Comparison of ENCODE assay signal across 29 cellular contexts in the genomic region with DNA sequence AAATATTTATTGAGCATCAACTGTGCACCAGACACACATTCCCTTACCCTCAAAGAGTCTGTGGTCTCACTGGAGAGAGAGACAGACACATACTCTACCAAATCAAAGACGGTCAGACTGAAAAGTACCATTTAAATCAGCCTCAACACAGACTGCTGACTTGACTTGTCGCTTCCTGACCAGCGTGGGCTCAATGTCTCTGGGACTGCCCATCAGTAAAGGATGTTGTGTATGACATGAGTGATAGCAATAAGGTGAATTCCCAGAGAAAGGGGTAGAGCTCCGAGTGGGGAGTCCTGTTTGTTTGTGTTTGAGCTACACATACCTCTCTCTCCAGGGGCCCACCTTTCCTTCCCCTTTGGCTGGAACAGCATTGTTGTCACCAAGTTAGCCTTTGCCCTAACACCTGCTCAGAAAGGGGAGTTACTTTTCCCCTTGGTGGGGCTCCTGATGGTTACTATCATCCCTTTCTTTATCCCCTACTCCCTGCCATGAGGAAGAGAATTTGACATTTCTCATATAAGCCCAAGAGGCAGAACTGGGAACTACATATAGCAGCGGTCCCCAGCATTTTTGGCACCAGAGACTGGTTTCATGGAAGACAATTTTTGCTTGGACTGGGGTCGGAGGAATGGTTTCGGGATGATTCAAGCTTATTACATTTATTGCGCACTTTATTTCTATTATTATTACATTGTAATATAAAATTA. TPM values are rescaled to one million over a fixed set of nuclear protein-coding genes. Genes with fewer than 3 reads are reported as not detected.
DNase-seq lines count a peak whose midpoint lies in the region; ATAC-seq and TF ChIP-seq lines count a peak whose summit lies in the region.
"Had no signal": no experiment of that assay in that cellular context is flagged by ENCODE, and none has a peak within 500 bp of the region (broad histone marks: within the 10 kb centered on the region; RNA-seq: fewer than 3 reads in every experiment).

No MANE protein-coding gene starts in this region.

- H3K4me3 ChIP-seq in fibroblast of villous mesenchyme (ENCODE audit: low read depth, low read length) = no peak overlapping the region
- H3K4me3 ChIP-seq: esophagus squamous epithelium, GM12878, pancreas, transverse colon had no signal

- H3K4me3 Mint-ChIP-seq in stimulated activated effector memory CD8-positive, alpha-beta T cell treated with anti-CD3 and anti-CD28 coated beads, Interleukin-12 subunit alpha, Interleukin-12 subunit beta, amount 100 ng/mL, for 72 hours = no peak overlapping the region
- H3K4me3 Mint-ChIP-seq in activated CD8-positive, alpha-beta T cell treated with anti-CD3 and anti-CD28 coated beads for 36 hours = no peak overlapping the region
- H3K4me3 Mint-ChIP-seq: central memory CD8-positive, alpha-beta T cell; immature natural killer cell; stimulated activated naive CD8-positive, alpha-beta T cell treated with anti-CD3 and anti-CD28 coated beads, Interleukin-15, Interleukin-2, amounts not matched to agents 100 ng/mL and 50 ng/mL, for 24 hours had no signal

- peak; percentile 27 for TF ChIP-seq CTCF in fibroblast of villous mesenchyme (IDR thresholded peaks at IDR 0.05; ENCODE audit: insufficient read depth, low read depth, low read length)
- no peak for TF ChIP-seq CTCF in activated CD8-positive, alpha-beta T cell treated with anti-CD3 and anti-CD28 coated beads for 36 hours (IDR thresholded peaks at IDR 0.05)

- CTCF ChIA-PET in activated CD8-positive, alpha-beta T cell treated with anti-CD3 and anti-CD28 coated beads for 36 hours (lab: Charles Lee) = interaction anchor here (1.0 to 3.3 kb wide), 4 partner anchors 12 to 125 kb away, joined by 3 to 13 read pairs (median 4); no protein-coding TSS in a partner anchor

- DNase-seq in DMS 273 (lab: John Stamatoyannopoulos, UW; ENCODE audit: unreplicated experiment) (peak; percentile 32), DMS 273 treated with DMSO at 0.1 percent for 48 hours (lab: John Stamatoyannopoulos, UW) (no peak), SK-MEL-5 (ENCODE audit: low read depth, low spot score) (peak; percentile 39), fibroblast of villous mesenchyme (ENCODE audit: low read depth) (no peak), T-helper 9 cell (no peak), Right ventricle myocardium inferior (ENCODE audit: missing footprints) (no peak)
- peak in 1 of 2 donors; percentile 47 for DNase-seq in stimulated activated effector memory CD8-positive, alpha-beta T cell treated with anti-CD3 and anti-CD28 coated beads, Interleukin-12 subunit alpha, Interleukin-12 subunit beta, amount 100 ng/mL, for 72 hours (ENCODE audit: low spot score in 2 of 2)
- DNase-seq in activated CD8-positive, alpha-beta T cell treated with anti-CD3 and anti-CD28 coated beads for 36 hours = no peak
- DNase-seq: activated CD4-positive, alpha-beta T cell treated with anti-CD3 and anti-CD28 coated beads, Interleukin-2, amount 50 U/mL, for 1 hour; activated CD8-positive, alpha-beta memory T cell treated with anti-CD3 and anti-CD28 coated beads, Interleukin-2, amount 50 U/mL, for 48 hours; activated gamma-delta T cell; amniotic stem cell; BE2C; esophagus squamous epithelium; head of caudate nucleus; KG1; NCI-H1048; NCI-H2029 treated with DMSO at 0.1 percent for 48 hours; NCI-H510A; pancreas; Right ventricle myocardium superior; stimulated activated CD4-positive, alpha-beta T cell treated with anti-CD3 and anti-CD28 coated beads, Interleukin-1b, Interleukin-23, amount 100 ng/mL, for 48 hours; T-helper 1 cell; transverse colon had no signal

- in situ Hi-C loops in SK-MEL-5 (cut with HindIII; ENCODE audit: low pct_unique_long_range_greater_than_20kb, low sequenced_read_pairs) = loop anchor here (10.0 kb wide), 1 partner anchor 99 kb away; no protein-coding TSS in a partner anchor

- H3K9me3 Mint-ChIP-seq in stimulated activated effector memory CD8-positive, alpha-beta T cell treated with anti-CD3 and anti-CD28 coated beads, Interleukin-12 subunit alpha, Interleukin-12 subunit beta, amount 100 ng/mL, for 72 hours = no peaks in the 10 kb centered on the region
- H3K9me3 Mint-ChIP-seq in activated CD8-positive, alpha-beta T cell treated with anti-CD3 and anti-CD28 coated beads for 36 hours = peaks cover 12% of the 10 kb centered on the region
- H3K9me3 Mint-ChIP-seq: central memory CD8-positive, alpha-beta T cell; immature natural killer cell had no signal

- intact Hi-C loops in Right ventricle myocardium inferior (cut with DNase I) = no loop called here
- intact Hi-C loops in activated CD8-positive, alpha-beta T cell treated with anti-CD3 and anti-CD28 coated beads for 36 hours (cut with micrococcal nuclease) = no loop called here

- H3K4me1 Mint-ChIP-seq in stimulated activated effector memory CD8-positive, alpha-beta T cell treated with anti-CD3 and anti-CD28 coated beads, Interleukin-12 subunit alpha, Interleukin-12 subunit beta, amount 100 ng/mL, for 72 hours = peaks cover 33% of the 10 kb centered on the region
- peaks cover 26% of the 10 kb centered on the region for H3K4me1 Mint-ChIP-seq in activated CD8-positive, alpha-beta T cell treated with anti-CD3 and anti-CD28 coated beads for 36 hours (ENCODE audit: low read depth)

- H3K27me3 Mint-ChIP-seq in activated CD8-positive, alpha-beta T cell treated with anti-CD3 and anti-CD28 coated beads for 36 hours = no peaks in the 10 kb centered on the region
- H3K27me3 Mint-ChIP-seq: central memory CD8-positive, alpha-beta T cell; stimulated activated naive CD8-positive, alpha-beta T cell treated with anti-CD3 and anti-CD28 coated beads, Interleukin-15, Interleukin-2, amounts not matched to agents 100 ng/mL and 50 ng/mL, for 24 hours had no signal

- H3K27ac Mint-ChIP-seq in stimulated activated effector memory CD8-positive, alpha-beta T cell treated with anti-CD3 and anti-CD28 coated beads, Interleukin-12 subunit alpha, Interleukin-12 subunit beta, amount 100 ng/mL, for 72 hours = peak overlapping the region; percentile 43
- no peak overlapping the region for H3K27ac Mint-ChIP-seq in activated CD8-positive, alpha-beta T cell treated with anti-CD3 and anti-CD28 coated beads for 36 hours
- H3K27ac Mint-ChIP-seq: stimulated activated naive CD8-positive, alpha-beta T cell treated with anti-CD3 and anti-CD28 coated beads, Interleukin-15, Interleukin-2, amounts not matched to agents 100 ng/mL and 50 ng/mL, for 24 hours had no signal

- H3K36me3 Mint-ChIP-seq in stimulated activated effector memory CD8-positive, alpha-beta T cell treated with anti-CD3 and anti-CD28 coated beads, Interleukin-12 subunit alpha, Interleukin-12 subunit beta, amount 100 ng/mL, for 72 hours = peaks cover 82% of the 10 kb centered on the region
- peaks cover 77% of the 10 kb centered on the region for H3K36me3 Mint-ChIP-seq in activated CD8-positive, alpha-beta T cell treated with anti-CD3 and anti-CD28 coated beads for 36 hours (ENCODE audit: low read depth)

- POLR2A ChIA-PET in activated CD8-positive, alpha-beta T cell treated with anti-CD3 and anti-CD28 coated beads for 36 hours (lab: Charles Lee) = interaction anchor here (1.7 to 1.8 kb wide), 2 partner anchors 13 to 34 kb away, joined by 4 read pairs; a partner anchor contains a TSS

- ATAC-seq in stimulated activated effector memory CD8-positive, alpha-beta T cell treated with anti-CD3 and anti-CD28 coated beads, Interleukin-12 subunit alpha, Interleukin-12 subunit beta, amount 100 ng/mL, for 72 hours = peak; percentile 48
- no peak for ATAC-seq in Right ventricle myocardium inferior
- ATAC-seq in activated CD8-positive, alpha-beta T cell treated with anti-CD3 and anti-CD28 coated beads for 36 hours = no peak
- ATAC-seq: GM12878, pancreas had no signal

RNA-seq across cellular contexts. Expression of a gene that starts 33.9 kb away (rescaled TPM):
- total RNA-seq in SK-MEL-5 (2014; rRNA removed; shearing (Covaris generic)) = 37.7 and 43.5 TPM in 2 replicates
- polyA plus RNA-seq in SK-MEL-5 (2015; cell fraction: cytosol; rRNA removed) = 65.3 and 84.6 TPM in 2 replicates
- polyA plus RNA-seq in SK-MEL-5 (2015; cell fraction: nucleus; rRNA removed) = 34.7 and 36.0 TPM in 2 replicates
- under 0.01 TPM in 2 replicates for total RNA-seq in fibroblast of villous mesenchyme
- 3.9 TPM for total RNA-seq in Right ventricle myocardium inferior
- 100 to 1,000 TPM; 112 to 113 TPM for total RNA-seq in activated CD8-positive, alpha-beta T cell treated with anti-CD3 and anti-CD28 coated beads for 36 hours
- total RNA-seq: G401 had no signal

RNA-seq across cellular contexts. Expression of a gene that starts 50.8 kb away (rescaled TPM):
- total RNA-seq in SK-MEL-5 (2014; rRNA removed; shearing (Covaris generic)) = 15.2 and 18.0 TPM in 2 replicates
- 13.5 and 17.3 TPM in 2 replicates for polyA plus RNA-seq in SK-MEL-5 (2015; cell fraction: cytosol; rRNA removed)
- polyA plus RNA-seq in SK-MEL-5 (2015; cell fraction: nucleus; rRNA removed) = 34.3 and 38.6 TPM in 2 replicates
- total RNA-seq in fibroblast of villous mesenchyme (23.5 and 35.0 TPM in 2 replicates), Right ventricle myocardium inferior (25.0 TPM)
- 10 to 100 TPM; 33.3 to 41.9 TPM for total RNA-seq in activated CD8-positive, alpha-beta T cell treated with anti-CD3 and anti-CD28 coated beads for 36 hours

Comparison
In these comparisons a context has a peak if more than half of its experiments do, and no peak if none do; other contexts are left out.
1. DNase-seq: peak in DMS 273 (single experiment) and SK-MEL-5 (single experiment); none in DMS 273 treated with DMSO at 0.1 percent for 48 hours (single experiment), fibroblast of villous mesenchyme (single experiment), T-helper 9 cell (single experiment), Right ventricle myocardium inferior (single experiment) and activated CD8-positive, alpha-beta T cell treated with anti-CD3 and anti-CD28 coated beads for 36 hours (single experiment).